In the genomic region with DNA sequence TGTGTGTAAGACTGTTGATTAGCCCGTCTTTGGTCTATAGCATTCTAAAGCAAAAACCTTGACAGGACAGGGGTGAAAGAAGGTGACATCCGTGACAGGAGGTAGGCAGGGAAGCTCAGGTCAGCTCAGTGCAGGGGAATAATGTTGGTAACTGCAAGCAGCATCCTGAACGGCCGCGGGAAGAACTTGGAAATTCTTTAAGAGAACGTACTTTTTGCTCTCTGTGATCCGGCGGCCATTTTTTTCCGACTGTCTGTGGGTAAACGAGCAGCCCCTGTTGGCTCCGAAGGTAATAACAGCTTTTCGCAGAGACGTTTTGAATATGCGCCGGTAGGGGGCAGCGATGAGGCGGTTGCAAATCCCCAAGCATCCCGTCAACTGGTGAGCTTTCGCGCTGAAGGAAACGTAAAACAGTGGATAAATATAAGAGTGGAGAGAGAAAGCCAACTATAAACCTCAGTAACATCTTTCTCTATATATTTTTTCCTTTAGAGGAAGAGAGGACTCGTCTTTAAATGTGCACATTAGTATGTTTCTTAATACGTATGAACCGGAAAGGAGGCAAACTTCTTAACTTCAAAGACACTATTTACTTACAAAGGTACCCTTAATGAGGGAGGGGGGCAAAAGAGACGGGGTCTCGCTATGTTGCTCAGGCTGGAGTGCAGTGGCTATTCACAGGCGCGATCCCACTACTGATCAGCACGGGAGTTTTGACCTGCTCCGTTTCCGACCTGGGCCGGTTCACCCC, we compare ENCODE assay signal across 8 cellular contexts. TPM values are rescaled to one million over a fixed set of nuclear protein-coding genes. Genes with fewer than 3 reads are reported as not detected.
A peak's percentile ranks its signal among the peaks of the same experiment; 100 is the strongest.
DNase-seq lines count a peak whose midpoint lies in the region; ATAC-seq and TF ChIP-seq lines count a peak whose summit lies in the region.

No MANE protein-coding gene starts in this region.

- peak; percentile 69 for TF ChIP-seq POLR2A in erythroblast (IDR thresholded peaks at IDR 0.05; ENCODE audit: low read length)

- H3K4me3 ChIP-seq in HUES64 (ENCODE audit: low read length) (peak overlapping the region; percentile 89), OCI-LY3 (ENCODE audit: low read length) (peak overlapping the region; percentile 96), mucosa of rectum (ENCODE audit: low read length in 2 of 2) (peak overlapping the region; percentile 76 to 92)

- peak; percentile 100 for TF ChIP-seq CTCF in OCI-LY3 (IDR thresholded peaks at IDR 0.05; ENCODE audit: low read depth, low read length)

- H3K4me1 ChIP-seq in HUES64 (ENCODE audit: insufficient read depth, low read length) = peaks cover 9% of the 10 kb centered on the region; the same call in 1 of the 2 replicates
- peaks cover 33% of the 10 kb centered on the region for H3K4me1 ChIP-seq in OCI-LY3 (ENCODE audit: low read length)
- H3K4me1 ChIP-seq in mucosa of rectum (ENCODE audit: control insufficient read depth in 2 of 2, insufficient read depth in 2 of 2, low read length in 2 of 2) = peaks cover 9 to 12% of the 10 kb centered on the region in 2 donors

- peak overlapping the region; percentile 79 for H3K4me2 ChIP-seq in OCI-LY3 (ENCODE audit: low read length)

- ATAC-seq in GM19455 (IDR thresholded peaks at IDR 0.05; ENCODE audit: unreplicated experiment) = peak; percentile 22

- no peaks in the 10 kb centered on the region for H3K36me3 ChIP-seq in HUES64 (ENCODE audit: insufficient read depth, low read length)
- no peaks in the 10 kb centered on the region for H3K36me3 ChIP-seq in OCI-LY3 (replicated peaks; ENCODE audit: low read depth, low read length)
- H3K36me3 ChIP-seq in mucosa of rectum (ENCODE audit: control insufficient read depth in 2 of 2, insufficient read depth in 2 of 2, low read length in 2 of 2) = no peaks in the 10 kb centered on the region

- H3K9me3 ChIP-seq in HUES64 (ENCODE audit: insufficient read depth, low read depth, low read length) (no peaks in the 10 kb centered on the region), OCI-LY3 (ENCODE audit: insufficient read depth, low read length) (no peaks in the 10 kb centered on the region), mucosa of rectum (ENCODE audit: control insufficient read depth in 2 of 2, low read length in 2 of 2) (no peaks in the 10 kb centered on the region)

- peak overlapping the region; percentile 98 for H2AFZ ChIP-seq in OCI-LY3 (ENCODE audit: low read depth, low read length)

- peaks cover 7% of the 10 kb centered on the region; the same call in 1 of the 2 replicates for H3K79me2 ChIP-seq in OCI-LY3 (ENCODE audit: low read length)

- H4K20me1 ChIP-seq in OCI-LY3 (ENCODE audit: insufficient read depth, low read length) = no peaks in the 10 kb centered on the region

- H3K9ac ChIP-seq in HUES64 (ENCODE audit: low read depth, low read length) (peak overlapping the region; percentile 95), OCI-LY3 (ENCODE audit: low read length) (peak overlapping the region; percentile 94), mucosa of rectum (ENCODE audit: low read depth in 1 of 2, low read length in 2 of 2) (peak overlapping the region; percentile 92 to 99)

- H3K27me3 ChIP-seq in HUES64 (ENCODE audit: insufficient read depth, low read length) (no peaks in the 10 kb centered on the region), OCI-LY3 (ENCODE audit: low read depth, low read length) (no peaks in the 10 kb centered on the region), mucosa of rectum (ENCODE audit: control insufficient read depth in 2 of 2, insufficient read depth in 2 of 2, low read length in 2 of 2) (no peaks in the 10 kb centered on the region)

- peak overlapping the region; percentile 96 for H3K27ac ChIP-seq in HUES64 (ENCODE audit: low read depth, low read length)
- peak overlapping the region; percentile 91 for H3K27ac ChIP-seq in OCI-LY3 (ENCODE audit: low read length)
- peak overlapping the region; percentile 99 for H3K27ac ChIP-seq in mucosa of rectum (ENCODE audit: low read depth in 2 of 2, low read length in 2 of 2)

- WGBS in HUES64 = under 1% methylated on average over 18 of the region's 32 CpGs

- DNase-seq in C1 segment of cervical spinal cord (lab: John Stamatoyannopoulos, UW) = peak; percentile 18 to 86 (median 77)
- peak; percentile 80 for DNase-seq in activated T-cell treated with anti-CD3 and anti-CD28 coated beads for 1 hour (ENCODE audit: low read depth)
- DNase-seq in erythroblast (lab: John Stamatoyannopoulos, UW) = peak; percentile 93 to 97
- peak; percentile 62 to 74 for DNase-seq in stimulated activated CD8-positive, alpha-beta memory T cell treated with anti-CD3 and anti-CD28 coated beads, Interleukin-4, amount 100 ng/mL, for 1 hour (ENCODE audit: low read depth in 2 of 2, low spot score in 1 of 2)

RNA-seq across cellular contexts. Expression of a gene that starts 9.5 kb away (rescaled TPM):
- 32.8 TPM for polyA plus RNA-seq in HUES64 (2013, experiment 1 of 2)
- 36.0 TPM for polyA plus RNA-seq in HUES64 (2013, experiment 2 of 2)

RNA-seq across cellular contexts. Expression of a gene that starts 30.8 kb away (rescaled TPM):
- polyA plus RNA-seq in HUES64 (2013, experiment 1 of 2) = 39.8 TPM
- 41.8 TPM for polyA plus RNA-seq in HUES64 (2013, experiment 2 of 2)

Comparison
In these comparisons a context has a peak if more than half of its experiments do, and no peak if none do; other contexts are left out.
1. Peak in every context shown above with its lines: DNase-seq, ATAC-seq, H3K4me3 ChIP-seq and H3K27ac ChIP-seq.